ENCODE assay signal across 8 cellular contexts in genomic region chr1:184805667-184806295, GRCh38. TPM values are rescaled to one million over a fixed set of nuclear protein-coding genes. Genes with fewer than 3 reads are reported as not detected.
DNase-seq lines count a peak whose midpoint lies in the region; ATAC-seq, FAIRE-seq and TF ChIP-seq lines count a peak whose summit lies in the region.

No MANE protein-coding gene starts in this region.

- H3K27me3 ChIP-seq in K562 (ENCODE audit: control insufficient read depth in 2 of 2, insufficient read depth in 2 of 2, low read length in 2 of 2) (no peaks in the 10 kb centered on the region), skeletal muscle tissue (ENCODE audit: control insufficient read depth in 3 of 3, insufficient read depth in 3 of 3, low read length in 3 of 3) (no peaks in the 10 kb centered on the region)

- no TSS peak for BruUV-seq in K562 (replicated peaks; lab: Mats Ljungman, UMichigan)

- H3K4me1 ChIP-seq in K562 (replicated peaks in 1 of 2; ENCODE audit: control insufficient read depth in 2 of 2, insufficient read depth in 2 of 2, low read length in 2 of 2) (peaks cover 10 to 11% of the 10 kb centered on the region in 2 experiments; a peak in 4 of 5 replicates), skeletal muscle tissue (ENCODE audit: control insufficient read depth in 3 of 3, insufficient read depth in 3 of 3, low read length in 3 of 3) (peaks cover 12 to 44% (median 28%) of the 10 kb centered on the region in 3 donors)

- 0 out of 4 replicates have a peak overlapping the region, but pooled peaks of 1 of the 2 experiments have one; percentile 5 for H3K9ac ChIP-seq in K562 (ENCODE audit: insufficient read depth in 1 of 2, low read depth in 2 of 2, low read length in 2 of 2)
- peak overlapping the region in 1 of 3 donors; percentile 36 for H3K9ac ChIP-seq in skeletal muscle tissue (ENCODE audit: low read depth in 1 of 3, low read length in 3 of 3)

- peak overlapping the region; percentile 62 for H3K4me2 ChIP-seq in K562 (ENCODE audit: insufficient read depth, low read length)

- no peak overlapping the region for H3K27ac ChIP-seq in 22Rv1
- H3K27ac ChIP-seq in K562 (ENCODE audit: extremely low read depth, low read depth, low read length): peak overlapping the region; percentile 36; the same call in 1 of the 3 replicates
- peak overlapping the region; percentile 10 for H3K27ac ChIP-seq in skeletal muscle tissue (ENCODE audit: low read depth, low read length)

- FAIRE-seq in TTC549 (lab: Jason Lieb, UNC): peak; percentile 95
- peak; percentile 95 for FAIRE-seq in K562 (lab: Jason Lieb, UNC)

- peak; percentile 93 to 97 for TF ChIP-seq RAD21 in K562 (CRISPR knock-in tag; conservative IDR thresholded peaks at IDR 0.05 in 1 of 2, IDR thresholded peaks at IDR 0.05 in 1 of 2)

- in situ Hi-C loops in K562 (cut with MboI): loop anchor here (5.0 to 10.0 kb wide), 3 partner anchors 177 to 889 kb away; no protein-coding TSS in a partner anchor

- DNase-seq in NCI-H2081 (lab: John Stamatoyannopoulos, UW): peak; percentile 82 to 87
- DNase-seq in K562 (ENCODE audit: extremely low read depth in 1 of 4, low spot score in 3 of 4): peak; percentile 85 to 94 (median 88)
- peak; percentile 82 for DNase-seq in iPS DF 4.7 (ENCODE audit: extremely low read depth, low spot score)

- H3K4me3 ChIP-seq in K562 (no peak overlapping the region), skeletal muscle tissue (ENCODE audit: low read length in 3 of 3) (no peak overlapping the region)

- H3K9me3 ChIP-seq in K562 (replicated peaks; ENCODE audit: control insufficient read depth, insufficient read depth, low read depth, low read length) (no peaks in the 10 kb centered on the region), skeletal muscle tissue (ENCODE audit: control insufficient read depth in 3 of 3, low read length in 3 of 3) (no peaks in the 10 kb centered on the region)

- WGBS in K562 (ENCODE audit: insufficient coverage, low coverage, missing lambda C conversion rate): 17% methylated on average over 13 of the region's 13 CpGs

- H3K9me1 ChIP-seq in K562 (ENCODE audit: control insufficient read depth, insufficient read depth, low read length): no peaks in the 10 kb centered on the region

- intact Hi-C loops in K562 (cut with micrococcal nuclease): loop anchor here (1.0 to 5.0 kb wide), 6 partner anchors 50 to 877 kb away; partner anchors contain the start of gene RNF2

- H2AFZ ChIP-seq in K562 (ENCODE audit: low read depth, low read length): peak overlapping the region; percentile 75

- H4K20me1 ChIP-seq in K562 (replicated peaks; ENCODE audit: control insufficient read depth, insufficient read depth, low read length): no peaks in the 10 kb centered on the region

- POLR2A ChIA-PET in K562 (lab: Yijun Ruan, JAX): interaction anchor here (0.5 to 7.1 kb wide), 7 partner anchors 10 to 238 kb away, joined by 3 to 30 read pairs (median 3); partner anchors contain the start of gene NIBAN1

- no peak for TF ChIP-seq EP300 in K562 (IDR thresholded peaks at IDR 0.05; ENCODE audit: low read length)

- CTCF ChIA-PET in K562 (lab: Yijun Ruan, JAX; ENCODE audit: low intra/inter-chr PET ratio): interaction anchor here (0.6 to 4.1 kb wide), 10 partner anchors 137 to 1406 kb away, joined by 3 to 62 read pairs (median 5); no protein-coding TSS in a partner anchor

- peak; percentile 97 for TF ChIP-seq CTCF in 22Rv1 (IDR thresholded peaks at IDR 0.05)
- peak; percentile 91 to 98 (median 95) for TF ChIP-seq CTCF in K562 (IDR thresholded peaks at IDR 0.05 in 2 of 3, conservative IDR thresholded peaks at IDR 0.05 in 1 of 3; ENCODE audit: insufficient read depth in 2 of 3, low read depth in 1 of 3, low read length in 3 of 3)

- no peaks in the 10 kb centered on the region for H3K79me2 ChIP-seq in K562 (ENCODE audit: control insufficient read depth, insufficient read depth, low read length)

- ATAC-seq in GM18505 (IDR thresholded peaks at IDR 0.05; ENCODE audit: unreplicated experiment) (peak; percentile 79), HG03025 (IDR thresholded peaks at IDR 0.05; ENCODE audit: low FRiP score, unreplicated experiment) (peak; percentile 77), K562 (peak; percentile 98)

- H3K36me3 ChIP-seq in K562 (ENCODE audit: control insufficient read depth, insufficient read depth, low read length) (peaks cover 25% of the 10 kb centered on the region; the same call in 2 of the 3 replicates), skeletal muscle tissue (ENCODE audit: control insufficient read depth in 3 of 3, insufficient read depth in 3 of 3, low read length in 3 of 3) (peaks cover 0 to 14% (median 5%) of the 10 kb centered on the region in 3 donors)

- no peak for TF ChIP-seq POLR2A in GM18505 (IDR thresholded peaks at IDR 0.05; ENCODE audit: borderline replicate concordance, extremely low read depth, insufficient read depth, insufficient read length)
- TF ChIP-seq POLR2A in K562 (conservative IDR thresholded peaks at IDR 0.05): no peak

TF ChIP-seq in K562, 482 proteins besides CTCF, POLR2A, EP300 and RAD21 (continues in another document):
- no peak for TF ChIP-seq ZNF778 (CRISPR knock-in tag; IDR thresholded peaks at IDR 0.05)
- TF ChIP-seq ARID2 (IDR thresholded peaks at IDR 0.05): peak; percentile 81; the same call in 1 of the 2 replicates
- 0 out of 2 replicates have a peak, but pooled peaks have one; percentile 31 for TF ChIP-seq SMAD3 (CRISPR knock-in tag; conservative IDR thresholded peaks at IDR 0.05)
- TF ChIP-seq TARDBP (IDR thresholded peaks at IDR 0.05): no peak
- no peak for TF ChIP-seq PTRF (tag; IDR thresholded peaks at IDR 0.05)
- no peak for TF ChIP-seq COPS2 (conservative IDR thresholded peaks at IDR 0.05)
- TF ChIP-seq BCLAF1 (IDR thresholded peaks at IDR 0.05; ENCODE audit: borderline replicate concordance in 1 of 2, control insufficient read depth in 1 of 2, low read depth in 2 of 2, low read length in 1 of 2): no peak
- TF ChIP-seq KLF16 (IDR thresholded peaks at IDR 0.05): 0 out of 2 replicates have a peak, but pooled peaks have one; percentile 49
- TF ChIP-seq FOXM1 (IDR thresholded peaks at IDR 0.05; ENCODE audit: low read depth): no peak; the same call in 1 of the 2 replicates
- TF ChIP-seq FOXM1 (CRISPR knock-in tag; IDR thresholded peaks at IDR 0.05; ENCODE audit: low read depth): no peak
- no peak for TF ChIP-seq CGGBP1 (CRISPR knock-in tag; IDR thresholded peaks at IDR 0.05)
- no peak for TF ChIP-seq FOSL1 (tag; conservative IDR thresholded peaks at IDR 0.05)
- 0 out of 2 replicates have a peak, but pooled peaks have one; percentile 9 for TF ChIP-seq KLF6 (CRISPR knock-in tag; IDR thresholded peaks at IDR 0.05; ENCODE audit: borderline replicate concordance)
- TF ChIP-seq SMARCA4 (IDR thresholded peaks at IDR 0.05): peak; percentile 15; the same call in 1 of the 2 replicates
- TF ChIP-seq GABPB1 (CRISPR knock-in tag; IDR thresholded peaks at IDR 0.05): peak; percentile 41; the same call in 1 of the 2 replicates
- TF ChIP-seq MYNN (IDR thresholded peaks at IDR 0.05): peak; percentile 42; the same call in 1 of the 2 replicates
- no peak for TF ChIP-seq MYNN (CRISPR knock-in tag; IDR thresholded peaks at IDR 0.05)
- TF ChIP-seq NFIX (CRISPR knock-in tag; IDR thresholded peaks at IDR 0.05; ENCODE audit: low read depth): no peak
- no peak for TF ChIP-seq ZNF77 (CRISPR knock-in tag; IDR thresholded peaks at IDR 0.05)

RNA-seq across cellular contexts. Expression of gene EDEM3, which starts 51.1 kb away (rescaled TPM):
- total RNA-seq in K562 (2011; cell fraction: chromatin; rRNA removed; ENCODE audit: low replicate concordance): 30.0 and 65.7 TPM in 2 replicates
- 18.3 and 23.0 TPM in 2 replicates for total RNA-seq in K562 (2011; cell fraction: nucleolus; rRNA removed)
- total RNA-seq in K562 (2011; cell fraction: nucleoplasm; rRNA removed): 49.9 and 51.0 TPM in 2 replicates
- total RNA-seq in K562 (2014; rRNA removed) (27.9 and 30.9 TPM in 2 replicates), K562 (2014; rRNA removed; fragmentation: Illumina TruSeq; extraction: Trizol) (46.6 and 47.9 TPM in 2 replicates), K562 (2015; rRNA removed; fragmentation: Illumina TruSeq; extraction: Trizol) (40.9 and 45.9 TPM in 2 replicates), K562 (2021) (30.7 and 40.3 TPM in 2 replicates), skeletal muscle tissue (28.2 TPM)
- polyA plus RNA-seq in K562 (2011; rRNA removed) (27.3 and 28.0 TPM in 2 replicates), K562 (2014; fragmentation: Illumina TruSeq; extraction: Trizol) (22.3 and 31.6 TPM in 2 replicates), K562 (2014; fragmentation: Nextera tagmentation; extraction: Ambion mirVana) (10 to 100 TPM; 15.8 to 18.5 TPM), K562 (2014; rRNA removed) (16.6 and 19.5 TPM in 2 replicates)
- polyA plus RNA-seq in K562 (2011; cell fraction: cytosol; rRNA removed): 3.5 and 9.9 TPM in 2 replicates
- 24.2 and 34.5 TPM in 2 replicates for polyA plus RNA-seq in K562 (2011; cell fraction: nucleus; rRNA removed)
- 20.5 and 21.3 TPM in 2 replicates for polyA plus RNA-seq in K562 (2012)
- polyA minus RNA-seq in K562 (2011; rRNA and poly(A)+ RNA removed): 137 and 138 TPM in 2 replicates
- polyA minus RNA-seq in K562 (2011; cell fraction: cytosol; rRNA and poly(A)+ RNA removed): 33.3 and 55.8 TPM in 2 replicates
- polyA minus RNA-seq in K562 (2011; cell fraction: nucleus; rRNA and poly(A)+ RNA removed): 17.2 and 36.8 TPM in 2 replicates
